ENCODE assay signal across 18 cellular contexts in the genomic region with DNA sequence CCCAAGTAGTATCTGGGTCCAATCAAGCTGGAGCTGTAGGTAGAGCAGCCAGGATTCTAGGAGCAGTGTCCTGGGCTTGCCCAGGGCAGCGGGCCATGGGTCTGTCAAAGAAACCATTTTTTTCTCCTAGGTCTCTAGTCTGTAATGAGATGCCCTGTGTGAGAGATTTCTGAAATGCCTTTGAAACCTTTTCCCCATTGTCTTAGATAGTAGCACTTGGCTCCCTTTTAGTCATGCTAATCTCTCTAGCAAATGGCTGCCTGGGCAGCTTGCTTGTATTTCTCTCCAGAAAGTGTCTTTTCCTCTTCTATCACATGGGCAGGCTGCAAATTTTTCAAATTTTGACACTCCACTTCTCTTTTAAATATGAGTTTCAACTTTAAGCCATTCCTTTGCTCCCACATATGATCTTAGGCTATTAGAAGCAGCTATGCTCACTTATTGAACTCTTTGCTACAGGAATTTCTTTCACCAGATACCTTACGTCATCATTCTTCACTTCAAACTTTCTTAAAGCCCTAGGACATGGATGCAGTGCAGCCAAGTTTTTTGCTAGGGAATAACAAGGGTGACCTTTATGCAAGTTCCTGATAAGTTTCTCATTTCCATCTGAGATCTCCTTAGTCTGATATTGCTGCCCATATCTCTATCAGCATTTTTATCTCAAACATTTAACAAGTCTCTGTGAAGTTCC.
"Had no signal": no experiment of that assay in that cellular context is flagged by ENCODE, and none has a peak within 500 bp of the region (broad histone marks: within the 10 kb centered on the region; RNA-seq: fewer than 3 reads in every experiment).

No MANE protein-coding gene starts in this region.

- H3K4me1 Mint-ChIP-seq: mesothelial cell of epicardium; natural killer cell; neural crest cell; stimulated activated naive B cell treated with anti-CD40 and anti-IgM and Interleukin-4, amounts not matched to agents 10 μg/mL and 1 μg/mL and 100 μg/mL, for 72 hours; stimulated activated naive CD8-positive, alpha-beta T cell treated with anti-CD3 and anti-CD28 coated beads, Interleukin-15, amount 100 ng/mL, for 72 hours had no signal

- H3K27me3 ChIP-seq: dorsolateral prefrontal cortex, gastrocnemius medialis, sigmoid colon, testis, transverse colon had no signal

- H3K27ac ChIP-seq: dorsolateral prefrontal cortex, gastrocnemius medialis, sigmoid colon, skin epidermis, testis, transverse colon had no signal

- H3K4me3 Mint-ChIP-seq: mesothelial cell of epicardium; natural killer cell; neural crest cell; stimulated activated naive B cell treated with anti-CD40 and anti-IgM and Interleukin-4, amounts not matched to agents 10 μg/mL and 1 μg/mL and 100 μg/mL, for 72 hours; stimulated activated naive CD8-positive, alpha-beta T cell treated with anti-CD3 and anti-CD28 coated beads, Interleukin-15, amount 100 ng/mL, for 72 hours had no signal

- H3K27ac Mint-ChIP-seq: mesothelial cell of epicardium; natural killer cell; stimulated activated naive B cell treated with anti-CD40 and anti-IgM and Interleukin-4, amounts not matched to agents 10 μg/mL and 1 μg/mL and 100 μg/mL, for 72 hours; stimulated activated naive CD8-positive, alpha-beta T cell treated with anti-CD3 and anti-CD28 coated beads, Interleukin-15, amount 100 ng/mL, for 72 hours had no signal

- H3K9me3 Mint-ChIP-seq: neural crest cell had no signal

- DNase-seq: cortex of kidney; dorsolateral prefrontal cortex; effector CD8-positive, alpha-beta T cell; gastrocnemius medialis; islet precursor cell; mammary epithelial cell; natural killer cell; posterior cingulate gyrus; sigmoid colon; stimulated activated CD4-positive, alpha-beta T cell treated with anti-CD3 and anti-CD28 coated beads, Interleukin-2, amount 100 ng/mL, for 24 hours; stimulated activated CD4-positive, alpha-beta T cell treated with anti-CD3 and anti-CD28 coated beads, Interleukin-4, amount 100 ng/mL, for 4 hours; stimulated activated naive B cell treated with anti-CD40 and anti-IgM and Interleukin-4, amounts not matched to agents 10 μg/mL and 1 μg/mL and 100 μg/mL, for 72 hours; stimulated activated naive CD8-positive, alpha-beta T cell treated with anti-CD3 and anti-CD28 coated beads, Interleukin-15, amount 100 ng/mL, for 72 hours; testis; transverse colon had no signal

- H3K36me3 ChIP-seq: gastrocnemius medialis, sigmoid colon, transverse colon had no signal

- H3K36me3 Mint-ChIP-seq: mesothelial cell of epicardium; natural killer cell; stimulated activated naive B cell treated with anti-CD40 and anti-IgM and Interleukin-4, amounts not matched to agents 10 μg/mL and 1 μg/mL and 100 μg/mL, for 72 hours had no signal

- H3K4me1 ChIP-seq: gastrocnemius medialis, sigmoid colon, testis, transverse colon had no signal

- H3K27me3 Mint-ChIP-seq: stimulated activated naive B cell treated with anti-CD40 and anti-IgM and Interleukin-4, amounts not matched to agents 10 μg/mL and 1 μg/mL and 100 μg/mL, for 72 hours; stimulated activated naive CD8-positive, alpha-beta T cell treated with anti-CD3 and anti-CD28 coated beads, Interleukin-15, amount 100 ng/mL, for 72 hours had no signal

- H3K9me3 ChIP-seq: gastrocnemius medialis, testis, transverse colon had no signal

- H3K4me3 ChIP-seq: dorsolateral prefrontal cortex, gastrocnemius medialis, sigmoid colon, skin epidermis, testis, transverse colon had no signal
